Comparison of ENCODE assay signal across 1 cellular context in the genomic region with DNA sequence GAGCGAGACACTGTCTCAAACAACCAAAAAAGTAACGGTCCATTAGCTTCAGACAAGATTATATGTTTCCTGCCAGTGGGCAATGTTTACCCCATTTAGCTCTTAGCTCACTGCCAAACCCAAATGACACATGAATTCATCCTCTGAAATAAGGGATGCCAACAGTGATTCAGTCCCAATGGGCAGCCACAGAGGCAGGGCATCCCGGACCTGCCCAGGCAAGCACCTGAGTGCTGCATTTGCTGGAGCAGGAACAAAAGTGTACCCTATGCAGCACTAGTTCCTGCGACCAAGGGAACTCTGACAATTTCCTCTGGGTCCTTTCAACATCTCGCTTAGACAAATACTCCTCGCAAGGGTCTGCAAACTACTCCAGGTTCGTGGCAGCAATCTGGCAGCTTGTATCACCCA.
TF ChIP-seq lines count a peak whose summit lies in the region.

No MANE protein-coding gene starts in this region.

TF ChIP-seq in endothelial cell of umbilical vein, 7 proteins besides CTCF, POLR2A, EP300 and RAD21:
- TF ChIP-seq GATA2 (IDR thresholded peaks at IDR 0.05; ENCODE audit: insufficient read depth, insufficient read length, low read depth, low read length) (no peak), FOS (IDR thresholded peaks at IDR 0.05; ENCODE audit: borderline replicate concordance, insufficient read depth, low read length) (no peak), JUN (IDR thresholded peaks at IDR 0.05; ENCODE audit: borderline replicate concordance, insufficient read depth, insufficient read length, low read depth) (no peak), EZH2 (IDR thresholded peaks at IDR 0.05; ENCODE audit: borderline replicate concordance, low read depth, low read length, severe bottlenecking) (no peak), POLR2AphosphoS5 (IDR thresholded peaks at IDR 0.05; ENCODE audit: insufficient read depth, low read depth, low read length) (no peak), MYC (IDR thresholded peaks at IDR 0.05; ENCODE audit: low read depth, low read length) (no peak)
- TF ChIP-seq, protein P1, sequence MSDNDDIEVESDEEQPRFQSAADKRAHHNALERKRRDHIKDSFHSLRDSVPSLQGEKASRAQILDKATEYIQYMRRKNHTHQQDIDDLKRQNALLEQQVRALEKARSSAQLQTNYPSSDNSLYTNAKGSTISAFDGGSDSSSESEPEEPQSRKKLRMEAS (IDR thresholded peaks at IDR 0.05; ENCODE audit: insufficient read depth, insufficient read length): no peak
